In genomic region chr15:95604634-95605036, GRCh38 we compare ENCODE assay signal across 11 cellular contexts.
DNase-seq lines count a peak whose midpoint lies in the region; ATAC-seq lines count a peak whose summit lies in the region.
"Had no signal": no experiment of that assay in that cellular context is flagged by ENCODE, and none has a peak within 500 bp of the region (broad histone marks: within the 10 kb centered on the region; RNA-seq: fewer than 3 reads in every experiment).

No MANE protein-coding gene starts in this region.

- H3K9me3 ChIP-seq in skeletal muscle tissue (ENCODE audit: control insufficient read depth in 3 of 3, low read length in 3 of 3): no peaks in the 10 kb centered on the region

- H3K36me3 ChIP-seq in skeletal muscle tissue (ENCODE audit: control insufficient read depth in 3 of 3, insufficient read depth in 3 of 3, low read length in 3 of 3): no peaks in the 10 kb centered on the region

- peaks cover 0 to 4% (median 0%) of the 10 kb centered on the region in 3 donors for H3K4me1 ChIP-seq in skeletal muscle tissue (ENCODE audit: control insufficient read depth in 3 of 3, insufficient read depth in 3 of 3, low read length in 3 of 3)

- no peak overlapping the region for H3K4me3 ChIP-seq in skeletal muscle tissue (ENCODE audit: low read length in 3 of 3)

- H3K9ac ChIP-seq in skeletal muscle tissue (ENCODE audit: low read depth in 1 of 3, low read length in 3 of 3): no peak overlapping the region

- DNase-seq in H4 (ENCODE audit: low spot score) (peak; percentile 25), astrocyte of the hippocampus (ENCODE audit: low read depth, low spot score) (peak; percentile 72), left cardiac atrium (no peak), NCI-H1092 treated with DMSO at 0.1 percent for 48 hours (lab: John Stamatoyannopoulos, UW) (no peak), NCI-H2227 (lab: John Stamatoyannopoulos, UW; ENCODE audit: unreplicated experiment) (no peak), NCI-H187 (lab: John Stamatoyannopoulos, UW) (no peak), DMS53 treated with DMSO at 0.1 percent for 48 hours (lab: John Stamatoyannopoulos, UW; ENCODE audit: unreplicated experiment) (no peak)
- DNase-seq: activated CD8-positive, alpha-beta T cell treated with anti-CD3 and anti-CD28 coated beads, Interleukin-2, amount 10 ng/mL, durations not matched to agents 7 days and 5 days; DMS153; NCI-H146 had no signal

- H3K27ac ChIP-seq in skeletal muscle tissue (ENCODE audit: low read depth, low read length): peak overlapping the region; percentile 68

- H3K27me3 ChIP-seq in skeletal muscle tissue (ENCODE audit: control insufficient read depth in 3 of 3, insufficient read depth in 3 of 3, low read length in 3 of 3): no peaks in the 10 kb centered on the region

- peak; percentile 63 to 70 for ATAC-seq in left cardiac atrium
- ATAC-seq: activated CD8-positive, alpha-beta T cell treated with anti-CD3 and anti-CD28 coated beads, Interleukin-2, amount 10 ng/mL, durations not matched to agents 7 days and 5 days had no signal

- intact Hi-C loops in left cardiac atrium (cut with DNase I): no loop called here

Comparison
In these comparisons a context has a peak if more than half of its experiments do, and no peak if none do; other contexts are left out.
1. DNase-seq: peak in H4 (single experiment) and astrocyte of the hippocampus (single experiment); none in left cardiac atrium (single experiment), NCI-H1092 treated with DMSO at 0.1 percent for 48 hours (single experiment), NCI-H2227 (single experiment), NCI-H187 (0 of 2) and DMS53 treated with DMSO at 0.1 percent for 48 hours (single experiment).